In genomic region chr10:5942001-5942400, GRCh38 we compare ENCODE assay signal across 15 cellular contexts. TPM values are rescaled to one million over a fixed set of nuclear protein-coding genes. Genes with fewer than 3 reads are reported as not detected.
DNase-seq lines count a peak whose midpoint lies in the region; ATAC-seq and TF ChIP-seq lines count a peak whose summit lies in the region.
"Had no signal": no experiment of that assay in that cellular context is flagged by ENCODE, and none has a peak within 500 bp of the region (broad histone marks: within the 10 kb centered on the region; RNA-seq: fewer than 3 reads in every experiment).

No MANE protein-coding gene starts in this region.

- no peak for TF ChIP-seq EP300 in suprapubic skin (IDR thresholded peaks at IDR 0.05)

- H3K27me3 ChIP-seq in Peyer's patch (no peaks in the 10 kb centered on the region), lung (ENCODE audit: control insufficient read depth, insufficient read depth) (no peaks in the 10 kb centered on the region), suprapubic skin (no peaks in the 10 kb centered on the region)
- H3K27me3 ChIP-seq: ovary had no signal

- intact Hi-C loops in dendritic cell treated with granulocyte-macrophage colony-stimulating factor and Interleukin-4, amounts not matched to agents 40 ng/mL and 50 ng/mL, for 4 days (cut with micrococcal nuclease), result no loop called here

- ATAC-seq in lung (ENCODE audit: insufficient read depth, low FRiP score) (no peak), GM18861 (IDR thresholded peaks at IDR 0.05; ENCODE audit: unreplicated experiment) (no peak)
- ATAC-seq: T-cell had no signal

- H3K27me3 Mint-ChIP-seq in dendritic cell treated with granulocyte-macrophage colony-stimulating factor and Interleukin-4, amounts not matched to agents 40 ng/mL and 50 ng/mL, for 4 days, result no peaks in the 10 kb centered on the region

- peaks cover 20% of the 10 kb centered on the region for H3K36me3 Mint-ChIP-seq in dendritic cell treated with granulocyte-macrophage colony-stimulating factor and Interleukin-4, amounts not matched to agents 40 ng/mL and 50 ng/mL, for 4 days (ENCODE audit: low read depth)

- no peak for DNase-seq in Peyer's patch
- DNase-seq in lung (ENCODE audit: low spot score), result no peak
- DNase-seq in suprapubic skin (ENCODE audit: low spot score in 2 of 2), result no peak
- DNase-seq in Kasumi-1 (lab: John Stamatoyannopoulos, UW), result no peak
- no peak for DNase-seq in NCI-H345 (lab: John Stamatoyannopoulos, UW)
- DNase-seq: activated effector memory CD4-positive, alpha-beta T cell treated with Interleukin-2 at 50 U/mL for 16 hours; AML-193; DMS53; midbrain; NCI-H1092 treated with DMSO at 0.1 percent for 48 hours; stimulated activated CD4-positive, alpha-beta T cell treated with anti-CD3 and anti-CD28 coated beads, Interleukin-12 subunit alpha, Interleukin-12 subunit beta, amount 100 ng/mL, for 4 hours; T-cell had no signal

- H3K4me1 Mint-ChIP-seq in dendritic cell treated with granulocyte-macrophage colony-stimulating factor and Interleukin-4, amounts not matched to agents 40 ng/mL and 50 ng/mL, for 4 days (ENCODE audit: low read depth), result peaks cover 62% of the 10 kb centered on the region

- H3K4me3 ChIP-seq in Peyer's patch (no peak overlapping the region), lung (no peak overlapping the region), suprapubic skin (no peak overlapping the region)
- H3K4me3 ChIP-seq: ovary had no signal

- H3K9me3 ChIP-seq in Peyer's patch, result no peaks in the 10 kb centered on the region
- no peaks in the 10 kb centered on the region for H3K9me3 ChIP-seq in lung (ENCODE audit: control insufficient read depth in 2 of 2, insufficient read depth in 1 of 2, low read length in 1 of 2)
- H3K9me3 ChIP-seq in suprapubic skin, result no peaks in the 10 kb centered on the region
- H3K9me3 ChIP-seq: ovary had no signal

- H3K27ac ChIP-seq in Peyer's patch (peak overlapping the region; percentile 19 to 86 (median 55)), lung (ENCODE audit: low read depth in 1 of 2, low read length in 1 of 2) (peak overlapping the region; percentile 30 to 82), suprapubic skin (peak overlapping the region; percentile 73)
- H3K27ac ChIP-seq: ovary had no signal

- no peak for TF ChIP-seq CTCF in Peyer's patch (IDR thresholded peaks at IDR 0.05)
- TF ChIP-seq CTCF in lung (IDR thresholded peaks at IDR 0.05; ENCODE audit: control extremely low read depth, extremely low read depth), result no peak
- no peak for TF ChIP-seq CTCF in suprapubic skin (IDR thresholded peaks at IDR 0.05)

- H3K4me1 ChIP-seq in Peyer's patch, result peaks cover 0 to 20% (median 7%) of the 10 kb centered on the region in 4 donors
- H3K4me1 ChIP-seq in lung (ENCODE audit: control insufficient read depth in 2 of 2, insufficient read depth in 2 of 2, low read length in 2 of 2), result peaks cover 8 to 13% of the 10 kb centered on the region in 2 donors
- H3K4me1 ChIP-seq in suprapubic skin, result peaks cover 53% of the 10 kb centered on the region

- peak overlapping the region; percentile 86 for H3K27ac Mint-ChIP-seq in dendritic cell treated with granulocyte-macrophage colony-stimulating factor and Interleukin-4, amounts not matched to agents 40 ng/mL and 50 ng/mL, for 4 days
- H3K27ac Mint-ChIP-seq: T-cell had no signal

- peaks cover 0 to 12% (median 0%) of the 10 kb centered on the region in 3 donors for H3K36me3 ChIP-seq in Peyer's patch
- H3K36me3 ChIP-seq in lung (ENCODE audit: control insufficient read depth in 2 of 2, insufficient read depth in 2 of 2, low read length in 2 of 2), result peaks cover 10 to 15% of the 10 kb centered on the region in 2 donors
- peaks cover 17% of the 10 kb centered on the region for H3K36me3 ChIP-seq in suprapubic skin
- H3K36me3 ChIP-seq: ovary had no signal

- 67 to 78% methylated on average over 13 of the region's 13 CpGs for WGBS in lung, 2 donors
- 100% methylated on average over 2 of the region's 13 CpGs for WGBS in suprapubic skin

- no peak for TF ChIP-seq POLR2A in Peyer's patch (IDR thresholded peaks at IDR 0.05)
- TF ChIP-seq POLR2A in suprapubic skin (IDR thresholded peaks at IDR 0.05), result no peak

- H3K9me3 Mint-ChIP-seq in dendritic cell treated with granulocyte-macrophage colony-stimulating factor and Interleukin-4, amounts not matched to agents 40 ng/mL and 50 ng/mL, for 4 days, result no peaks in the 10 kb centered on the region
- H3K9me3 Mint-ChIP-seq: T-cell had no signal

- H3K4me3 Mint-ChIP-seq in dendritic cell treated with granulocyte-macrophage colony-stimulating factor and Interleukin-4, amounts not matched to agents 40 ng/mL and 50 ng/mL, for 4 days, result no peak overlapping the region
- H3K4me3 Mint-ChIP-seq: T-cell had no signal

RNA-seq across cellular contexts. Expression of gene IL15RA, which starts 35.3 kb away (rescaled TPM):
- total RNA-seq in Peyer's patch (10 to 100 TPM; 19.4 to 38.0 (median 34.9) TPM), lung (10 to 100 TPM; 13.2 to 40.0 TPM), suprapubic skin (10 to 100 TPM; 14.1 to 26.5 (median 16.4) TPM)
- 10 to 100 TPM; 25.5 to 67.7 TPM for polyA plus RNA-seq in lung

RNA-seq across cellular contexts. Expression of gene FBH1, which starts 52.0 kb away (rescaled TPM):
- total RNA-seq in Peyer's patch (100 to 1,000 TPM; 101 to 169 (median 138) TPM), lung (10 to 100 TPM; 85.3 to 93.2 TPM), suprapubic skin (100 to 1,000 TPM in 2 of 4 donors, 10 to 100 TPM in 2; 70.9 to 131 (median 90.6) TPM)
- polyA plus RNA-seq in lung, result 10 to 100 TPM; 39.4 to 42.2 TPM

RNA-seq across cellular contexts. Expression of gene ANKRD16, which starts 52.3 kb away (rescaled TPM):
- total RNA-seq in Peyer's patch (10 to 100 TPM in 3 of 4 donors, 1 to 10 TPM in 1; 5.3 to 15.3 (median 11.9) TPM), lung (10 to 100 TPM in 1 of 2 donors, 1 to 10 TPM in 1; 7.7 to 14.0 TPM), suprapubic skin (10 to 100 TPM in 2 of 4 donors, 1 to 10 TPM in 2; 6.6 to 10.8 (median 9.7) TPM)
- polyA plus RNA-seq in lung, result 1 to 10 TPM; 4.5 to 5.0 TPM
